In the genomic region with DNA sequence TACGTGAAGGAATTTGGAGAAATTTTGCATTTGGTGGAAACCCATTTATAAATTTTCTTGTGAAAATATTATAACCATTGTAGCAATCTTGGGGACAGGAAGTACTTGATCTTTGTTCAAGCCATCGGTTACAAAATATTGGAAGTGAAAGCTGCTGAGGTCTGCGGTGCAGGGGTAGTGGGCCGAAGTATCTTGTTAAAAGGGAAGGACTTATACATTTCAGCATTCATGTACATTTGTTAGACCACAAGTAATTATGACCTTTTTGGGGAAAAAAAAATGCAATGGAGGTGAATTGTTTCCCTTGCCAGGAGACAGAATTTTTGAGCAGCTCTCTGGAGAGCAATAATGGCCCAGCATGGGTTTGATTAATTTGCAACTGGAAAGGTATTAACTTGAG, we compare ENCODE assay signal across 12 cellular contexts.
DNase-seq lines count a peak whose midpoint lies in the region; ATAC-seq and TF ChIP-seq lines count a peak whose summit lies in the region.
"Had no signal": no experiment of that assay in that cellular context is flagged by ENCODE, and none has a peak within 500 bp of the region (broad histone marks: within the 10 kb centered on the region; RNA-seq: fewer than 3 reads in every experiment).

No MANE protein-coding gene starts in this region.

- CTCF ChIA-PET in activated CD8-positive, alpha-beta T cell treated with anti-CD3 and anti-CD28 coated beads, Interleukin-2, amount 10 ng/mL, durations not matched to agents 7 days and 5 days (lab: Charles Lee): interaction anchor here (0.8 to 2.0 kb wide), 4 partner anchors 16 to 171 kb away, joined by 3 to 19 read pairs (median 4); no protein-coding TSS in a partner anchor

- H3K4me3 ChIP-seq in foreskin fibroblast (ENCODE audit: low read depth in 1 of 2, low read length in 2 of 2): no peak overlapping the region
- H3K4me3 ChIP-seq: right atrium auricular region had no signal

- H3K36me3 Mint-ChIP-seq in activated CD8-positive, alpha-beta T cell treated with anti-CD3 and anti-CD28 coated beads, Interleukin-2, amount 10 ng/mL, durations not matched to agents 7 days and 5 days (ENCODE audit: low read depth): peaks cover 2% of the 10 kb centered on the region
- peaks cover 3 to 6% of the 10 kb centered on the region in 2 donors for H3K36me3 Mint-ChIP-seq in activated T-cell treated with anti-CD3 and anti-CD28 coated beads, Interleukin-2, amount 50 U/mL, for 72 hours (ENCODE audit: insufficient read depth in 2 of 2)

- peaks cover 26% of the 10 kb centered on the region for H3K27me3 Mint-ChIP-seq in activated CD8-positive, alpha-beta T cell treated with anti-CD3 and anti-CD28 coated beads, Interleukin-2, amount 10 ng/mL, durations not matched to agents 7 days and 5 days (ENCODE audit: low read depth)
- peaks cover 60% of the 10 kb centered on the region for H3K27me3 Mint-ChIP-seq in activated T-cell treated with anti-CD3 and anti-CD28 coated beads, Interleukin-2, amount 50 U/mL, for 72 hours (ENCODE audit: low read depth)

- H3K4me1 Mint-ChIP-seq in activated CD8-positive, alpha-beta T cell treated with anti-CD3 and anti-CD28 coated beads, Interleukin-2, amount 10 ng/mL, durations not matched to agents 7 days and 5 days (ENCODE audit: low read depth): peaks cover 18% of the 10 kb centered on the region
- H3K4me1 Mint-ChIP-seq in activated T-cell treated with anti-CD3 and anti-CD28 coated beads, Interleukin-2, amount 50 U/mL, for 72 hours (ENCODE audit: low read depth): peaks cover 6% of the 10 kb centered on the region

- H3K4me3 Mint-ChIP-seq in activated CD8-positive, alpha-beta T cell treated with anti-CD3 and anti-CD28 coated beads, Interleukin-2, amount 10 ng/mL, durations not matched to agents 7 days and 5 days: peak overlapping the region; percentile 33
- H3K4me3 Mint-ChIP-seq in activated T-cell treated with anti-CD3 and anti-CD28 coated beads, Interleukin-2, amount 50 U/mL, for 72 hours: no peak overlapping the region
- H3K4me3 Mint-ChIP-seq: activated T-cell treated with anti-CD3 and anti-CD28 coated beads, Interleukin-2, amount 50 U/mL, for 24 hours; IgD-negative memory B cell; stimulated activated naive CD8-positive, alpha-beta T cell treated with anti-CD3 and anti-CD28 coated beads, Interleukin-15, Interleukin-2, amounts not matched to agents 100 ng/mL and 50 ng/mL, for 24 hours had no signal

- no peaks in the 10 kb centered on the region for H3K9me3 Mint-ChIP-seq in activated CD8-positive, alpha-beta T cell treated with anti-CD3 and anti-CD28 coated beads, Interleukin-2, amount 10 ng/mL, durations not matched to agents 7 days and 5 days (ENCODE audit: insufficient read depth)
- H3K9me3 Mint-ChIP-seq in activated T-cell treated with anti-CD3 and anti-CD28 coated beads, Interleukin-2, amount 50 U/mL, for 72 hours: peaks cover 3 to 9% of the 10 kb centered on the region in 2 donors
- H3K9me3 Mint-ChIP-seq: activated T-cell treated with anti-CD3 and anti-CD28 coated beads, Interleukin-2, amount 50 U/mL, for 24 hours; IgD-negative memory B cell; stimulated activated naive CD8-positive, alpha-beta T cell treated with anti-CD3 and anti-CD28 coated beads, Interleukin-15, Interleukin-2, amounts not matched to agents 100 ng/mL and 50 ng/mL, for 24 hours had no signal

- POLR2A ChIA-PET in activated CD8-positive, alpha-beta T cell treated with anti-CD3 and anti-CD28 coated beads, Interleukin-2, amount 10 ng/mL, durations not matched to agents 7 days and 5 days (lab: Charles Lee): interaction anchor here (0.6 kb wide), 1 partner anchor 454 kb away, joined by 3 read pairs; no protein-coding TSS in a partner anchor

- peak; percentile 44 for DNase-seq in activated CD8-positive, alpha-beta T cell treated with anti-CD3 and anti-CD28 coated beads, Interleukin-2, amount 10 ng/mL, durations not matched to agents 7 days and 5 days
- DNase-seq in kidney glomerular epithelial cell (lab: John Stamatoyannopoulos, UW) (no peak), foreskin fibroblast (no peak)
- DNase-seq in activated naive CD4-positive, alpha-beta T cell treated with anti-CD3 and anti-CD28 coated beads, Interleukin-2, amount 50 U/mL, for 16 hours: no peak
- no peak for DNase-seq in activated T-cell treated with anti-CD3 and anti-CD28 coated beads, Interleukin-2, amount 50 U/mL, for 72 hours
- DNase-seq: activated T-cell treated with anti-CD3 and anti-CD28 coated beads, Interleukin-2, amount 50 U/mL, for 24 hours had no signal

- ATAC-seq in GM18520 (IDR thresholded peaks at IDR 0.05; ENCODE audit: unreplicated experiment): peak; percentile 86
- peak; percentile 99 for ATAC-seq in GM21529 (IDR thresholded peaks at IDR 0.05; ENCODE audit: unreplicated experiment)
- peak; percentile 97 for ATAC-seq in HG03354 (IDR thresholded peaks at IDR 0.05; ENCODE audit: poor library complexity, severe bottlenecking, unreplicated experiment)
- peak; percentile 60 for ATAC-seq in activated CD8-positive, alpha-beta T cell treated with anti-CD3 and anti-CD28 coated beads, Interleukin-2, amount 10 ng/mL, durations not matched to agents 7 days and 5 days
- ATAC-seq in activated T-cell treated with anti-CD3 and anti-CD28 coated beads, Interleukin-2, amount 50 U/mL, for 72 hours (replicated peaks in 1 of 2): no peak

- no peak overlapping the region for H3K27ac Mint-ChIP-seq in activated CD8-positive, alpha-beta T cell treated with anti-CD3 and anti-CD28 coated beads, Interleukin-2, amount 10 ng/mL, durations not matched to agents 7 days and 5 days
- no peak overlapping the region for H3K27ac Mint-ChIP-seq in activated T-cell treated with anti-CD3 and anti-CD28 coated beads, Interleukin-2, amount 50 U/mL, for 72 hours
- H3K27ac Mint-ChIP-seq: activated T-cell treated with anti-CD3 and anti-CD28 coated beads, Interleukin-2, amount 50 U/mL, for 24 hours; IgD-negative memory B cell; stimulated activated naive CD8-positive, alpha-beta T cell treated with anti-CD3 and anti-CD28 coated beads, Interleukin-15, Interleukin-2, amounts not matched to agents 100 ng/mL and 50 ng/mL, for 24 hours had no signal

- no peak for TF ChIP-seq CTCF in foreskin fibroblast (IDR thresholded peaks at IDR 0.05; ENCODE audit: low read depth, low read length)

Comparison
In these comparisons a context has a peak if more than half of its experiments do, and no peak if none do; other contexts are left out.
1. ATAC-seq: peak in GM18520 (single experiment), GM21529 (single experiment), HG03354 (single experiment) and activated CD8-positive, alpha-beta T cell treated with anti-CD3 and anti-CD28 coated beads, Interleukin-2, amount 10 ng/mL, durations not matched to agents 7 days and 5 days (single experiment); none in activated T-cell treated with anti-CD3 and anti-CD28 coated beads, Interleukin-2, amount 50 U/mL, for 72 hours (0 of 2).